9 cellular contexts compared by ENCODE assay signal in the genomic region with DNA sequence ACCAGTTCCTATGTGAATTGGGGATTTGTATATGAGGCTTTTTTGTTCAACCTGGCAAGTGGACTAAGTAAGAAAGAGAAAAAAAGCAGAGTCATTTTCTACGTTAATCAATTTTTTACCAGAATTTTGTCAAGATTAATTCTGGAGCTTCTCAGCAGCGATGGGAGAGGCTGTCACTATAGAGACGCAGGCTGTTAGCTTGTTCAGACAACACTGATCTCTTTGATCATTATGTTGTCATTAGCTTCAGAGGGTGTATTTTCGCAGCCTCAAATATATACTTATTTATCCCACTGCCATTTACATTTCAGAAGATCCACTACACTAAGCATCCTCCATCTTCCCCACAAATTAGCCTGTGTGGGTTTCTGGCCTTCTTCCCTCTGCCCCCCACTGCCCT.
"Had no signal": no experiment of that assay in that cellular context is flagged by ENCODE, and none has a peak within 500 bp of the region (broad histone marks: within the 10 kb centered on the region; RNA-seq: fewer than 3 reads in every experiment).

No MANE protein-coding gene starts in this region.

- H3K27ac ChIP-seq: GM23248 had no signal

- H3K36me3 ChIP-seq: HAP-1 had no signal

- H3K4me2 ChIP-seq: GM23338 had no signal

- H2AFZ ChIP-seq: GM23248, GM23338 had no signal

- H3K9me3 ChIP-seq: HAP-1 had no signal

- DNase-seq: GM23248, GOT3, H7, H9, HCEC 1CT, HFFc6 had no signal

- ATAC-seq: GM23338, HCT116 had no signal

- H3K9ac ChIP-seq: GM23248 had no signal

- H3K4me1 ChIP-seq: HAP-1 had no signal

- H3K4me3 ChIP-seq: GM23248, GM23338, HAP-1 had no signal
